Comparison of ENCODE assay signal across 19 cellular contexts in genomic region chr5:21646469-21646868, GRCh38.
"Had no signal": no experiment of that assay in that cellular context is flagged by ENCODE, and none has a peak within 500 bp of the region (broad histone marks: within the 10 kb centered on the region; RNA-seq: fewer than 3 reads in every experiment).

No MANE protein-coding gene starts in this region.

- H3K27me3 ChIP-seq: adrenal gland, foreskin keratinocyte, right lobe of liver had no signal

- H3K27ac Mint-ChIP-seq: activated CD4-positive, alpha-beta memory T cell treated with anti-CD3 and anti-CD28 coated beads for 36 hours; activated CD4-positive, alpha-beta T cell treated with anti-CD3 and anti-CD28 coated beads for 36 hours; activated CD8-positive, alpha-beta memory T cell treated with anti-CD3 and anti-CD28 coated beads, Interleukin-2, amount 10 ng/mL, durations not matched to agents 7 days and 5 days; activated naive CD4-positive, alpha-beta T cell treated with anti-CD3 and anti-CD28 coated beads, Interleukin-2, amount 10 ng/mL, durations not matched to agents 7 days and 5 days; activated T-cell treated with anti-CD3 and anti-CD28 coated beads, Interleukin-2, amount 50 U/mL, for 24 hours; brain; dendritic cell treated with granulocyte-macrophage colony-stimulating factor and Interleukin-4, amounts not matched to agents 40 ng/mL and 50 ng/mL, for 4 days; effector memory CD8-positive, alpha-beta T cell; natural killer cell treated with Interleukin-12 subunit alpha and Interleukin-12 subunit beta and Interleukin-15 and Interleukin-18, amount 100 ng/mL, for 72 hours; progenitor cell of endocrine pancreas; stimulated activated naive CD8-positive, alpha-beta T cell treated with anti-CD3 and anti-CD28 coated beads, Interleukin-15, Interleukin-2, amounts not matched to agents 100 ng/mL and 50 ng/mL, for 24 hours; type B pancreatic cell had no signal

- H3K4me3 Mint-ChIP-seq: activated CD4-positive, alpha-beta memory T cell treated with anti-CD3 and anti-CD28 coated beads for 36 hours; activated CD4-positive, alpha-beta T cell treated with anti-CD3 and anti-CD28 coated beads for 36 hours; activated CD8-positive, alpha-beta memory T cell treated with anti-CD3 and anti-CD28 coated beads, Interleukin-2, amount 10 ng/mL, durations not matched to agents 7 days and 5 days; activated naive CD4-positive, alpha-beta T cell treated with anti-CD3 and anti-CD28 coated beads, Interleukin-2, amount 10 ng/mL, durations not matched to agents 7 days and 5 days; activated T-cell treated with anti-CD3 and anti-CD28 coated beads, Interleukin-2, amount 50 U/mL, for 24 hours; brain; dendritic cell treated with granulocyte-macrophage colony-stimulating factor and Interleukin-4, amounts not matched to agents 40 ng/mL and 50 ng/mL, for 4 days; effector memory CD8-positive, alpha-beta T cell; natural killer cell treated with Interleukin-12 subunit alpha and Interleukin-12 subunit beta and Interleukin-15 and Interleukin-18, amount 100 ng/mL, for 72 hours; stimulated activated naive CD8-positive, alpha-beta T cell treated with anti-CD3 and anti-CD28 coated beads, Interleukin-15, Interleukin-2, amounts not matched to agents 100 ng/mL and 50 ng/mL, for 24 hours; type B pancreatic cell had no signal

- H3K36me3 Mint-ChIP-seq: activated CD4-positive, alpha-beta memory T cell treated with anti-CD3 and anti-CD28 coated beads for 36 hours; activated CD8-positive, alpha-beta memory T cell treated with anti-CD3 and anti-CD28 coated beads, Interleukin-2, amount 10 ng/mL, durations not matched to agents 7 days and 5 days; activated naive CD4-positive, alpha-beta T cell treated with anti-CD3 and anti-CD28 coated beads, Interleukin-2, amount 10 ng/mL, durations not matched to agents 7 days and 5 days; brain; type B pancreatic cell had no signal

- H3K27me3 Mint-ChIP-seq: activated CD4-positive, alpha-beta memory T cell treated with anti-CD3 and anti-CD28 coated beads for 36 hours; activated CD4-positive, alpha-beta T cell treated with anti-CD3 and anti-CD28 coated beads for 36 hours; activated CD8-positive, alpha-beta memory T cell treated with anti-CD3 and anti-CD28 coated beads, Interleukin-2, amount 10 ng/mL, durations not matched to agents 7 days and 5 days; activated naive CD4-positive, alpha-beta T cell treated with anti-CD3 and anti-CD28 coated beads, Interleukin-2, amount 10 ng/mL, durations not matched to agents 7 days and 5 days; activated T-cell treated with anti-CD3 and anti-CD28 coated beads, Interleukin-2, amount 50 U/mL, for 24 hours; brain; dendritic cell treated with granulocyte-macrophage colony-stimulating factor and Interleukin-4, amounts not matched to agents 40 ng/mL and 50 ng/mL, for 4 days; effector memory CD8-positive, alpha-beta T cell; natural killer cell treated with Interleukin-12 subunit alpha and Interleukin-12 subunit beta and Interleukin-15 and Interleukin-18, amount 100 ng/mL, for 72 hours; progenitor cell of endocrine pancreas; stimulated activated naive CD8-positive, alpha-beta T cell treated with anti-CD3 and anti-CD28 coated beads, Interleukin-15, Interleukin-2, amounts not matched to agents 100 ng/mL and 50 ng/mL, for 24 hours; type B pancreatic cell had no signal

- H3K9me3 Mint-ChIP-seq: activated CD4-positive, alpha-beta memory T cell treated with anti-CD3 and anti-CD28 coated beads for 36 hours; brain; dendritic cell treated with granulocyte-macrophage colony-stimulating factor and Interleukin-4, amounts not matched to agents 40 ng/mL and 50 ng/mL, for 4 days; natural killer cell treated with Interleukin-12 subunit alpha and Interleukin-12 subunit beta and Interleukin-15 and Interleukin-18, amount 100 ng/mL, for 72 hours; stimulated activated naive CD8-positive, alpha-beta T cell treated with anti-CD3 and anti-CD28 coated beads, Interleukin-15, Interleukin-2, amounts not matched to agents 100 ng/mL and 50 ng/mL, for 24 hours; type B pancreatic cell had no signal

- H3K4me1 ChIP-seq: adrenal gland, foreskin keratinocyte, right lobe of liver had no signal

- H3K27ac ChIP-seq: adrenal gland, foreskin keratinocyte, right lobe of liver had no signal

- H3K36me3 ChIP-seq: adrenal gland, right lobe of liver had no signal

- H3K4me3 ChIP-seq: adrenal gland, right lobe of liver had no signal

- DNase-seq: activated CD4-positive, alpha-beta memory T cell treated with anti-CD3 and anti-CD28 coated beads for 36 hours; activated CD4-positive, alpha-beta T cell treated with anti-CD3 and anti-CD28 coated beads for 36 hours; activated CD8-positive, alpha-beta memory T cell treated with anti-CD3 and anti-CD28 coated beads, Interleukin-2, amount 10 ng/mL, durations not matched to agents 7 days and 5 days; activated naive CD4-positive, alpha-beta T cell treated with anti-CD3 and anti-CD28 coated beads, Interleukin-2, amount 10 ng/mL, durations not matched to agents 7 days and 5 days; activated T-cell treated with anti-CD3 and anti-CD28 coated beads, Interleukin-2, amount 50 U/mL, for 24 hours; adrenal gland; cerebellar nuclear complex; effector memory CD8-positive, alpha-beta T cell; erythroblast; kidney glomerular epithelial cell; nucleus accumbens; right lobe of liver had no signal

- H3K4me1 Mint-ChIP-seq: activated CD4-positive, alpha-beta T cell treated with anti-CD3 and anti-CD28 coated beads for 36 hours; activated CD8-positive, alpha-beta memory T cell treated with anti-CD3 and anti-CD28 coated beads, Interleukin-2, amount 10 ng/mL, durations not matched to agents 7 days and 5 days; activated naive CD4-positive, alpha-beta T cell treated with anti-CD3 and anti-CD28 coated beads, Interleukin-2, amount 10 ng/mL, durations not matched to agents 7 days and 5 days; brain had no signal

- H3K9me3 ChIP-seq: adrenal gland, right lobe of liver had no signal
